ENCODE assay signal across 6 cellular contexts in the genomic region with DNA sequence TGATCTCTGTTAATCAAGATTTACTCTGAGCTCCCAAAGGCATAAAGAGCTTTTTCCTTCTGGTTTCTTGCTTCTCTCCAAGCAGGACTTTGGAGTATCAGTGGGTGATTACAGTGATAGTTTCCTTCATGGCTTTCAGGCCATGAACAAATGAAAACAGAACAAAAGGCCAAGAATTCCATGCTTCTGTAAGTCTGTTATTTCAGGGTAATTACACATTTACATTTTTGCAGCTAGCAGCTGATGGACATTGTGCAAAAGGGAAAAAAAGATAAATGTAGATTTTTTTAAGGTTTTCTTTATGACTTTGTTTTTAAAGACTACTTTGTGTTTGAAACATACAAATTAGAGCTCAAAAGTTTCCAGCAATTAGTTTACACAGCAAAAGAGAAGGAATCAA.
"Had no signal": no experiment of that assay in that cellular context is flagged by ENCODE, and none has a peak within 500 bp of the region (broad histone marks: within the 10 kb centered on the region; RNA-seq: fewer than 3 reads in every experiment).

No MANE protein-coding gene starts in this region.

- H3K36me3 Mint-ChIP-seq: IgD-negative memory B cell had no signal

- H3K9me3 Mint-ChIP-seq: GM23338, H9 had no signal

- H3K27ac Mint-ChIP-seq: GM23338, H9, IgD-negative memory B cell had no signal

- H3K27ac ChIP-seq: HL-60 had no signal

- H3K4me1 Mint-ChIP-seq: IgD-negative memory B cell had no signal

- H3K4me3 Mint-ChIP-seq: GM23338, H9, IgD-negative memory B cell had no signal

- H3K4me3 ChIP-seq: GM23338 had no signal

- DNase-seq: H9, HCEC 1CT had no signal

- ATAC-seq: GM23338, HepG2 had no signal
